Comparison of ENCODE assay signal across 19 cellular contexts in genomic region chr11:130839950-130840666, GRCh38.
A peak's percentile ranks its signal among the peaks of the same experiment; 100 is the strongest.
DNase-seq lines count a peak whose midpoint lies in the region; ATAC-seq and TF ChIP-seq lines count a peak whose summit lies in the region.
"Had no signal": no experiment of that assay in that cellular context is flagged by ENCODE, and none has a peak within 500 bp of the region (broad histone marks: within the 10 kb centered on the region; RNA-seq: fewer than 3 reads in every experiment).

No MANE protein-coding gene starts in this region.

- no peak for TF ChIP-seq EP300 in ovary (IDR thresholded peaks at IDR 0.05)

- H3K4me1 ChIP-seq in SJCRH30 (peaks cover 36% of the 10 kb centered on the region), mucosa of descending colon (ENCODE audit: low read depth) (no peaks in the 10 kb centered on the region), ovary (ENCODE audit: insufficient read depth) (peaks cover 7% of the 10 kb centered on the region)

- H3K4me3 ChIP-seq in SJCRH30 (peak overlapping the region; percentile 0; the same call in 1 of the 2 replicates), mucosa of descending colon (no peak overlapping the region), ovary (no peak overlapping the region)

- TF ChIP-seq CTCF in mucosa of descending colon (IDR thresholded peaks at IDR 0.05) (no peak), ovary (IDR thresholded peaks at IDR 0.05) (no peak)

- TF ChIP-seq POLR2A in ovary (IDR thresholded peaks at IDR 0.05), result no peak

- H3K9me3 ChIP-seq in SJCRH30 (replicated peaks) (0 out of 2 replicates have a peak, but pooled peaks cover 2% of the 10 kb centered on the region), mucosa of descending colon (no peaks in the 10 kb centered on the region), ovary (peaks cover 0 to 3% of the 10 kb centered on the region in 2 donors)

- H3K27ac ChIP-seq in SJCRH30 (peak overlapping the region; percentile 55), ovary (no peak overlapping the region)
- H3K27ac ChIP-seq: HL-60 had no signal

- peak; percentile 32 for DNase-seq in GM04504 (ENCODE audit: low read depth)
- peak; percentile 83 to 89 for DNase-seq in SJCRH30
- peak; percentile 97 for DNase-seq in fibroblast of peridontal ligament (ENCODE audit: extremely low read depth)
- no peak for DNase-seq in sciatic nerve (ENCODE audit: low spot score)
- DNase-seq in mucosa of descending colon, result no peak
- DNase-seq in middle frontal gyrus (ENCODE audit: extremely low spot score, low spot score), result no peak
- DNase-seq in ovary, result no peak
- DNase-seq: activated B cell treated with CpG ODN at 0.5 μM for 24 hours; activated CD8-positive, alpha-beta memory T cell treated with anti-CD3 and anti-CD28 coated beads, Interleukin-2, amount 10 ng/mL, durations not matched to agents 7 days and 5 days; activated gamma-delta T cell treated with Interleukin-2 at 50 U/mL for 16 hours; caudate nucleus; Karpas-422; kidney glomerular epithelial cell; naive B cell; NCI-H510A; stimulated activated CD4-positive, alpha-beta T cell treated with anti-CD3 and anti-CD28 coated beads, Interleukin-4, amount 100 ng/mL, for 24 hours; T-cell had no signal

- H3K36me3 ChIP-seq in SJCRH30 (no peaks in the 10 kb centered on the region), mucosa of descending colon (ENCODE audit: low read depth) (no peaks in the 10 kb centered on the region), ovary (no peaks in the 10 kb centered on the region)

- intact Hi-C loops in sciatic nerve (cut with DNase I) (no loop called here), mucosa of descending colon (cut with DNase I, micrococcal nuclease) (no loop called here), ovary (cut with DNase I) (no loop called here)

- no peaks in the 10 kb centered on the region for H3K27me3 ChIP-seq in SJCRH30
- H3K27me3 ChIP-seq in ovary, result no peaks in the 10 kb centered on the region

- WGBS in ovary, 3 donors, result 2 to 5% (median 3%) methylated on average over 3 of the region's 3 CpGs

- ATAC-seq in sciatic nerve (peak; percentile 58), HG03095 (IDR thresholded peaks at IDR 0.05; ENCODE audit: unreplicated experiment) (no peak), mucosa of descending colon (no peak)
- ATAC-seq: activated CD8-positive, alpha-beta memory T cell treated with anti-CD3 and anti-CD28 coated beads, Interleukin-2, amount 10 ng/mL, durations not matched to agents 7 days and 5 days; T-cell had no signal

Comparison
In these comparisons a context has a peak if more than half of its experiments do, and no peak if none do; other contexts are left out.
1. DNase-seq: peak in GM04504 (single experiment), SJCRH30 (2 of 2) and fibroblast of peridontal ligament (single experiment); none in sciatic nerve (single experiment), mucosa of descending colon (0 of 3), middle frontal gyrus (single experiment) and ovary (0 of 5).